In the genomic region with DNA sequence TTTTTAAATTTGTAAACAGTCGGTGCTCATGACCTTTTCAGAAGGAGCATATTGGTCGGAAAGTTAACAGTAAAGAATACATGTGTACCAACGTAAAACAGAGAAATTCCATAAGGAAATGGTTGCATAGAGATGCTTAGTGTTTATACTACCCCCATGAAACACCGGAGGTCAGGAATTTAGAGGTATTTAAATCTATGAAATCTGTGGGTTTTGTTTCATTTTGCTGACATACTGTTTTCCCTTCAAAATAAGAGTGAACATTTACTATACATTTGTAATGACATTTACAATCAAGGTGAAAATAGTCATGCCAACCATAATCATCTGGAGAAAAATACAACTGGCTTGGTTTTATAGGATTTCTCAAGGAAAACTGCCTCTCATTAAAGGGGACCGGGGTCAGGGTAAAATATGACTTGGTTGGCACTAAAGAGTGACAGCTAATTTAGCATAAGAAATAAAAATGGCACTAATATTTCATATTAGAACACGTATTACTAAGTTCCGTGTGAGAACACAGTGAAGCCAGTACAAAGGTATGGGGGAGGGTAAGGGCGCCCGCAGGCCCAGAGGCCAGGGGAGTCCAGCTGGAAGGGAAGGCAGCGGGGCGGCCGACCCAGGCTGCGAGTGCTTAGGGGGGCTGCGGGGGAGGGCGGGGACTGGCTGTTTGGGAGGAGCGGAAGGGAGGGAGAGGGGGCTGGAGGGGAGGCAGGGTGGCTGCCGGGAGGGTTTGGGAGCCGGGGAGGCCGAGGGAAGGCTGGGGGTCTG, we compare ENCODE assay signal across 8 cellular contexts. TPM values are rescaled to one million over a fixed set of nuclear protein-coding genes. Genes with fewer than 3 reads are reported as not detected.
DNase-seq lines count a peak whose midpoint lies in the region; ATAC-seq and TF ChIP-seq lines count a peak whose summit lies in the region.

No MANE protein-coding gene starts in this region.

- no peaks in the 10 kb centered on the region for H3K27me3 ChIP-seq in SJSA1 (replicated peaks)

- peak; percentile 10 for ATAC-seq in GM19438 (IDR thresholded peaks at IDR 0.05; ENCODE audit: low read depth, unreplicated experiment)
- ATAC-seq in stimulated activated naive B cell treated with anti-CD40 and anti-IgM and Interleukin-4, amounts not matched to agents 10 μg/mL and 1 μg/mL and 100 μg/mL, for 72 hours (replicated peaks): peak in 1 of 2 donors; percentile 4
- ATAC-seq in HG03565 (IDR thresholded peaks at IDR 0.05; ENCODE audit: unreplicated experiment): no peak

- H3K4me3 Mint-ChIP-seq in stimulated activated naive B cell treated with anti-CD40 and anti-IgM and Interleukin-4, amounts not matched to agents 10 μg/mL and 1 μg/mL and 100 μg/mL, for 72 hours: peak overlapping the region; percentile 94 to 96

- H3K9me3 ChIP-seq in SJSA1 (replicated peaks): no peaks in the 10 kb centered on the region

- H3K36me3 ChIP-seq in SJSA1: peaks cover 33% of the 10 kb centered on the region

- peak overlapping the region; percentile 100 for H3K27ac ChIP-seq in SJSA1

- DNase-seq in COR-L47 (lab: John Stamatoyannopoulos, UW) (peak; percentile 57), HS-27A (ENCODE audit: low read depth) (peak; percentile 54), SJSA1 (ENCODE audit: low read depth in 1 of 2, low spot score in 2 of 2) (peak; percentile 32 to 80), choroid plexus epithelial cell (ENCODE audit: low read depth) (peak; percentile 55), kidney tubule cell (ENCODE audit: low spot score) (peak; percentile 49)
- no peak for DNase-seq in stimulated activated naive B cell treated with anti-CD40 and anti-IgM and Interleukin-4, amounts not matched to agents 10 μg/mL and 1 μg/mL and 100 μg/mL, for 72 hours

- H3K4me1 Mint-ChIP-seq in stimulated activated naive B cell treated with anti-CD40 and anti-IgM and Interleukin-4, amounts not matched to agents 10 μg/mL and 1 μg/mL and 100 μg/mL, for 72 hours: peaks cover 39 to 72% of the 10 kb centered on the region in 2 donors

- H3K27me3 Mint-ChIP-seq in stimulated activated naive B cell treated with anti-CD40 and anti-IgM and Interleukin-4, amounts not matched to agents 10 μg/mL and 1 μg/mL and 100 μg/mL, for 72 hours: no peaks in the 10 kb centered on the region

- no peak for TF ChIP-seq CTCF in choroid plexus epithelial cell (conservative IDR thresholded peaks at IDR 0.05; ENCODE audit: low read depth, low read length)

- H3K27ac Mint-ChIP-seq in stimulated activated naive B cell treated with anti-CD40 and anti-IgM and Interleukin-4, amounts not matched to agents 10 μg/mL and 1 μg/mL and 100 μg/mL, for 72 hours: peak overlapping the region; percentile 98

- H3K4me3 ChIP-seq in SJSA1 (peak overlapping the region; percentile 65), choroid plexus epithelial cell (ENCODE audit: low read depth, low read length) (peak overlapping the region; percentile 78)

- peaks cover 39 to 51% of the 10 kb centered on the region in 2 donors for H3K36me3 Mint-ChIP-seq in stimulated activated naive B cell treated with anti-CD40 and anti-IgM and Interleukin-4, amounts not matched to agents 10 μg/mL and 1 μg/mL and 100 μg/mL, for 72 hours

- H3K4me1 ChIP-seq in SJSA1 (replicated peaks): peaks cover 27% of the 10 kb centered on the region

- no peaks in the 10 kb centered on the region for H3K9me3 Mint-ChIP-seq in stimulated activated naive B cell treated with anti-CD40 and anti-IgM and Interleukin-4, amounts not matched to agents 10 μg/mL and 1 μg/mL and 100 μg/mL, for 72 hours

RNA-seq across cellular contexts. Expression of gene RNU4ATAC, which starts 1.1 kb away (rescaled TPM):
- not detected in 2 replicates for total RNA-seq in SJSA1 (2014; rRNA removed; shearing (Covaris generic))
